In the genomic region with DNA sequence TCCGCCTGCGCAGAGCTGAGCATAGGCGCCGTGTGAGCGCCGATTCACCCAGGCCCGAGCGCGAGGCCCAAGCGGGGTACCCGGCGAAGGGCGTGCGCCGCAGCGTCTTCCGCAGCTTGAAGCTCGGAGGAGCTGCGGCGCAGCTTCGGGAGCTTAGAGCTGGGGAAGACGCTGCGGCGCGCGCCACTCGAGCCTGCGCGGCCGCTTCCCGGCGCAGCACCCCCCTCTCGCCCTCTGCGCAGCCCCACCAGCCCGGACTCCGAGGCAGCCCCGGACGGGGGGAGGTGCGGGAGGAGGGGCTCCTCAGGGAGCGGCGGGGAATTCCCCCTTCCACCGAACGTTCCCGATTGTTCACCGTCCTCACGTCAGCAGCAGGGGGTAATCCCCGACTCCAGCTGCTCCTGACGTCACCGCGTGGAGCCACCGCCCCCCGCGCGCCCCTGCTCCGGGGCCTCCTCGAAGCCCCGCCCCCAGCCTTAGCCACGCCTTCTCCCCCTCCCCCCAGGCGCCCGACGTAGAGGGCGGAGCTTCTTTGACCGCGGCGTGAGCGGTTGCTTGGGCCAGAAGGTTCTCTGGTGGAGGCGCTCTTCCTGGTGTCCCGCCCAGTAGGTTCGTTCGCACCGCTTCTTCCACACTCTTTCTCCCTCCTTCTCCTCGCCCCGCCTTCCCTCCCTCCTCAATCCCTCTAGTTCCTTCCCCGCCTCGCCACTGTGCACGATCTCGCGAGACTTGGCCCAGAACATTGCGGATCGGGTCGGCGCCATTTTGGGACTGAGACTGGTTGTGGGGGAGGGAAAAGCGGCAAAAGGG, we compare ENCODE assay signal across 8 cellular contexts. TPM values are rescaled to one million over a fixed set of nuclear protein-coding genes. Genes with fewer than 3 reads are reported as not detected.
DNase-seq lines count a peak whose midpoint lies in the region; ATAC-seq and TF ChIP-seq lines count a peak whose summit lies in the region.

A gene with protein sequence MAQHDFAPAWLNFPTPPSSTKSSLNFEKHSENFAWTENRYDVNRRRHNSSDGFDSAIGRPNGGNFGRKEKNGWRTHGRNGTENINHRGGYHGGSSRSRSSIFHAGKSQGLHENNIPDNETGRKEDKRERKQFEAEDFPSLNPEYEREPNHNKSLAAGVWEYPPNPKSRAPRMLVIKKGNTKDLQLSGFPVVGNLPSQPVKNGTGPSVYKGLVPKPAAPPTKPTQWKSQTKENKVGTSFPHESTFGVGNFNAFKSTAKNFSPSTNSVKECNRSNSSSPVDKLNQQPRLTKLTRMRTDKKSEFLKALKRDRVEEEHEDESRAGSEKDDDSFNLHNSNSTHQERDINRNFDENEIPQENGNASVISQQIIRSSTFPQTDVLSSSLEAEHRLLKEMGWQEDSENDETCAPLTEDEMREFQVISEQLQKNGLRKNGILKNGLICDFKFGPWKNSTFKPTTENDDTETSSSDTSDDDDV (plus strand): TSS at position 742 of the 810 bp plus-strand sequence. CDS start 40,072 bp downstream, outside the sequence.

- H3K4me1 ChIP-seq in DOHH2 (ENCODE audit: control insufficient read depth, low read length) (peaks cover 14% of the 10 kb centered on the region), GM23338 (ENCODE audit: insufficient read depth) (peaks cover 8% of the 10 kb centered on the region; the same call in 1 of the 2 replicates)
- H3K4me1 ChIP-seq in naive thymus-derived CD4-positive, alpha-beta T cell (ENCODE audit: control insufficient read depth in 2 of 2, insufficient read depth in 2 of 2, low read length in 2 of 2): peaks cover 4 to 9% of the 10 kb centered on the region in 2 donors

- DNase-seq in GM23338 (ENCODE audit: low spot score): peak; percentile 97
- DNase-seq in LHCN-M2 (ENCODE audit: low read depth): peak; percentile 99
- peak; percentile 99 for DNase-seq in RPMI8226
- DNase-seq in activated T-helper 1 cell treated with anti-CD3 and anti-CD28 coated beads, Interleukin-2, amount 50 U/mL, for 16 hours (ENCODE audit: low read depth in 1 of 2, low spot score in 1 of 2): peak; percentile 93 to 97
- peak; percentile 100 for DNase-seq in fibroblast of gingiva (ENCODE audit: low read depth)
- peak; percentile 94 to 99 (median 98) for DNase-seq in naive thymus-derived CD4-positive, alpha-beta T cell
- DNase-seq in stimulated activated naive B cell treated with anti-CD40 and anti-IgM and Interleukin-4, amounts not matched to agents 10 μg/mL and 1 μg/mL and 100 μg/mL, for 72 hours: peak; percentile 99

- peak within 1 kb of the TSS; percentile 80 for H2AFZ ChIP-seq in GM23338

- H3F3A ChIP-seq in DOHH2 (ENCODE audit: control insufficient read depth, insufficient read depth) (peaks cover 15% of the 10 kb centered on the region), GM23338 (replicated peaks; ENCODE audit: low read depth) (peaks cover 7% of the 10 kb centered on the region; the same call in 1 of the 2 replicates)

- POLR2A ChIA-PET in naive thymus-derived CD4-positive, alpha-beta T cell (lab: Charles Lee): interaction anchor here (0.5 to 1.3 kb wide), 7 partner anchors 15 to 1286 kb away, joined by 3 to 6 read pairs (median 3); no protein-coding TSS in a partner anchor

- H3K4me3 ChIP-seq in DOHH2 (ENCODE audit: low read length) (peak within 1 kb of the TSS; percentile 76), GM23338 (peak within 1 kb of the TSS; percentile 93)
- peak within 1 kb of the TSS; percentile 95 for H3K4me3 ChIP-seq in naive thymus-derived CD4-positive, alpha-beta T cell (ENCODE audit: low read length)

- H3K4me3 Mint-ChIP-seq in GM23338: peak within 1 kb of the TSS; percentile 91
- peak within 1 kb of the TSS; percentile 89 to 100 (median 97) for H3K4me3 Mint-ChIP-seq in naive thymus-derived CD4-positive, alpha-beta T cell
- peak within 1 kb of the TSS; percentile 92 to 96 for H3K4me3 Mint-ChIP-seq in stimulated activated naive B cell treated with anti-CD40 and anti-IgM and Interleukin-4, amounts not matched to agents 10 μg/mL and 1 μg/mL and 100 μg/mL, for 72 hours

- TF ChIP-seq CTCF in DOHH2 (IDR thresholded peaks at IDR 0.05; ENCODE audit: low read depth, low read length, poor library complexity, severe bottlenecking) (no peak), GM23338 (conservative IDR thresholded peaks at IDR 0.05; ENCODE audit: low read depth in 2 of 2) (peak in 1 of 2 experiments; percentile 14; a peak in 1 of 4 replicates)

- H3K36me3 Mint-ChIP-seq in GM23338 (ENCODE audit: low read depth): peaks cover 37% of the 10 kb centered on the region
- peaks cover 0 to 26% (median 17%) of the 10 kb centered on the region in 5 donors for H3K36me3 Mint-ChIP-seq in naive thymus-derived CD4-positive, alpha-beta T cell
- peaks cover 20 to 26% of the 10 kb centered on the region in 2 donors for H3K36me3 Mint-ChIP-seq in stimulated activated naive B cell treated with anti-CD40 and anti-IgM and Interleukin-4, amounts not matched to agents 10 μg/mL and 1 μg/mL and 100 μg/mL, for 72 hours

- no peaks in the 10 kb centered on the region for H3K9me3 ChIP-seq in DOHH2 (ENCODE audit: control insufficient read depth, insufficient read depth, low read length)
- H3K9me3 ChIP-seq in naive thymus-derived CD4-positive, alpha-beta T cell (ENCODE audit: control insufficient read depth in 2 of 3, low read length in 3 of 3): no peaks in the 10 kb centered on the region

- H4K20me1 ChIP-seq in DOHH2 (ENCODE audit: control insufficient read depth, insufficient read depth, low read depth, low read length) (peaks cover 22% of the 10 kb centered on the region), GM23338 (replicated peaks; ENCODE audit: insufficient read depth) (peaks cover 26% of the 10 kb centered on the region)

- intact Hi-C loops in naive thymus-derived CD4-positive, alpha-beta T cell (cut with micrococcal nuclease): loop anchor here (1.0 to 10.0 kb wide), 21 partner anchors 15 to 1953 kb away; a partner anchor contains a TSS

- no peaks in the 10 kb centered on the region for H3K9me3 Mint-ChIP-seq in GM23338
- H3K9me3 Mint-ChIP-seq in naive thymus-derived CD4-positive, alpha-beta T cell: no peaks in the 10 kb centered on the region
- no peaks in the 10 kb centered on the region for H3K9me3 Mint-ChIP-seq in stimulated activated naive B cell treated with anti-CD40 and anti-IgM and Interleukin-4, amounts not matched to agents 10 μg/mL and 1 μg/mL and 100 μg/mL, for 72 hours

- CTCF ChIA-PET in naive thymus-derived CD4-positive, alpha-beta T cell (lab: Charles Lee): interaction anchor here (0.7 kb wide), 2 partner anchors 14 to 33 kb away, joined by 3 to 5 read pairs; no protein-coding TSS in a partner anchor

- peak within 1 kb of the TSS; percentile 99 for H3K27ac Mint-ChIP-seq in GM23338
- H3K27ac Mint-ChIP-seq in naive thymus-derived CD4-positive, alpha-beta T cell: peak within 1 kb of the TSS; percentile 92 to 100 (median 98)
- H3K27ac Mint-ChIP-seq in stimulated activated naive B cell treated with anti-CD40 and anti-IgM and Interleukin-4, amounts not matched to agents 10 μg/mL and 1 μg/mL and 100 μg/mL, for 72 hours: peak within 1 kb of the TSS; percentile 98

- no peaks in the 10 kb centered on the region for H3K27me3 ChIP-seq in DOHH2 (ENCODE audit: control insufficient read depth, low read length)
- no peaks in the 10 kb centered on the region for H3K27me3 ChIP-seq in GM23338 (ENCODE audit: insufficient read depth)
- H3K27me3 ChIP-seq in naive thymus-derived CD4-positive, alpha-beta T cell (ENCODE audit: control insufficient read depth in 2 of 2, insufficient read depth in 2 of 2, low read length in 2 of 2): no peaks in the 10 kb centered on the region

- peak; percentile 83 for ATAC-seq in GM23338
- ATAC-seq in naive thymus-derived CD4-positive, alpha-beta T cell: peak; percentile 88
- ATAC-seq in stimulated activated naive B cell treated with anti-CD40 and anti-IgM and Interleukin-4, amounts not matched to agents 10 μg/mL and 1 μg/mL and 100 μg/mL, for 72 hours (replicated peaks): peak; percentile 78

- peaks cover 26% of the 10 kb centered on the region; the same call in 2 of the 3 replicates for H3K4me1 Mint-ChIP-seq in GM23338
- H3K4me1 Mint-ChIP-seq in naive thymus-derived CD4-positive, alpha-beta T cell: peaks cover 23 to 38% (median 30%) of the 10 kb centered on the region in 7 donors
- H3K4me1 Mint-ChIP-seq in stimulated activated naive B cell treated with anti-CD40 and anti-IgM and Interleukin-4, amounts not matched to agents 10 μg/mL and 1 μg/mL and 100 μg/mL, for 72 hours: peaks cover 7 to 37% of the 10 kb centered on the region in 2 donors

- H3K9me2 ChIP-seq in DOHH2 (replicated peaks; ENCODE audit: control insufficient read depth, low read length) (no peaks in the 10 kb centered on the region), GM23338 (ENCODE audit: insufficient read depth) (no peaks in the 10 kb centered on the region)

- H3K79me2 ChIP-seq in DOHH2 (ENCODE audit: control insufficient read depth, low read length): peaks cover 58% of the 10 kb centered on the region
- H3K79me2 ChIP-seq in GM23338 (replicated peaks; ENCODE audit: insufficient read depth): peaks cover 46% of the 10 kb centered on the region

- H3K27me3 Mint-ChIP-seq in GM23338 (ENCODE audit: insufficient read depth, low read depth, poor library complexity): peaks cover 17% of the 10 kb centered on the region
- no peaks in the 10 kb centered on the region for H3K27me3 Mint-ChIP-seq in naive thymus-derived CD4-positive, alpha-beta T cell
- no peaks in the 10 kb centered on the region for H3K27me3 Mint-ChIP-seq in stimulated activated naive B cell treated with anti-CD40 and anti-IgM and Interleukin-4, amounts not matched to agents 10 μg/mL and 1 μg/mL and 100 μg/mL, for 72 hours

- H3K36me3 ChIP-seq in DOHH2 (ENCODE audit: control insufficient read depth, low read length): peaks cover 45% of the 10 kb centered on the region
- H3K36me3 ChIP-seq in GM23338 (ENCODE audit: insufficient read depth): no peaks in the 10 kb centered on the region; the same call in 1 of the 2 replicates
- H3K36me3 ChIP-seq in naive thymus-derived CD4-positive, alpha-beta T cell (ENCODE audit: control insufficient read depth in 2 of 3, insufficient read depth in 3 of 3, low read length in 3 of 3): peaks cover 0 to 9% (median 0%) of the 10 kb centered on the region in 3 experiments

- H3K27ac ChIP-seq in DOHH2 (ENCODE audit: low read depth, low read length) (peak within 1 kb of the TSS; percentile 83), GM23338 (ENCODE audit: low read depth) (peak within 1 kb of the TSS; percentile 100)
- peak within 1 kb of the TSS; percentile 99 for H3K27ac ChIP-seq in naive thymus-derived CD4-positive, alpha-beta T cell (ENCODE audit: low read depth, low read length)

- H3K4me2 ChIP-seq in DOHH2 (ENCODE audit: low read length) (peak within 1 kb of the TSS; percentile 85), GM23338 (peak within 1 kb of the TSS; percentile 97)

TF ChIP-seq in GM23338, 12 proteins besides CTCF, POLR2A, EP300 and RAD21 (continues in another document):
- peak; percentile 95 for TF ChIP-seq CREB1 (CRISPR knock-in tag; IDR thresholded peaks at IDR 0.05; ENCODE audit: low read depth)
- TF ChIP-seq NANOG (IDR thresholded peaks at IDR 0.05; ENCODE audit: borderline replicate concordance): no peak

RNA-seq across cellular contexts. Expression of the gene that starts here (rescaled TPM):
- 109 and 121 TPM in 2 replicates for total RNA-seq in GM23338 (2014; rRNA removed; shearing (Covaris generic))
- 78.9 and 105 TPM in 2 replicates for polyA plus RNA-seq in GM23338 (2016; fragmentation: Nextera tagmentation; extraction: Ambion mirVana)
- 47.8 and 48.5 TPM in 2 replicates for total RNA-seq in LHCN-M2 (2014; rRNA removed)
- 15.7 TPM for polyA plus RNA-seq in LHCN-M2 (2012)
- total RNA-seq in naive thymus-derived CD4-positive, alpha-beta T cell: 100 to 1,000 TPM in 4 of 5 experiments, 10 to 100 TPM in 1; 99.2 to 149 (median 116) TPM
- polyA plus RNA-seq in naive thymus-derived CD4-positive, alpha-beta T cell: 100 to 1,000 TPM in 1 of 2 donors, 10 to 100 TPM in 1; 97.1 to 112 TPM

Comparison
In these comparisons a context has a peak if more than half of its experiments do, and no peak if none do; other contexts are left out.
1. Peak in every context shown above with its lines: DNase-seq, ATAC-seq, H3K4me3 ChIP-seq and H3K27ac ChIP-seq.